9 cellular contexts compared by ENCODE assay signal in the genomic region with DNA sequence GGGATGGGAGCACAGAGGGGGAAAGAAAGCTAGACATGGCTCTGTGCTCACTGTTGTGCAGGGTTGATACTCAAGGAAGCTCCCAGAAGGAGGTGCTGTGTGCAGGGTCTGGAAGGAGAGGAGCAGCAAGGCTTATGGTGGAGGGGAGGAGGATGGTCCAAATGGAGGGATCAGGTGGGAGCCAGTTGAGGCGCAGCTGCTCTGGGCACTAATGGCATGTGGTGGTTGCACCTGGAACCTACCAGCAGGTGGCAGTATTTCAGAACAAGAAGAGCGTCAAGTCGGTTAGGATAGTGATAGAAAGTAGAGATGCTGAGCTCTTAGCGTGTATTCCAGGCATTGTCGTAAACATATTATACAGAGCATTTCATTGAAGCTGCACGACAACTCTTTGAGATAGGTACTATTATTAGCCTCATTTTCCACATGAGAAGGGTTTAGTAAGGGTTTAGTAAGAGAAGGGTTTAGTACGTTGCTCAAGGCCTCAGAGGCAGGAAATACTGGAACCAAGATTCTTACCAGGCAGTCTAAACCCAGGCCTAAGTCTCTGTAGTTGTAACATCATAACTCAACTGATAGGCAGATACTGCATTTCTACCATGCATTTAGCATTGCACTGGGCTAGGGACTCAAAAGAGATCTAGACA.
DNase-seq lines count a peak whose midpoint lies in the region; ATAC-seq, FAIRE-seq and TF ChIP-seq lines count a peak whose summit lies in the region.
"Had no signal": no experiment of that assay in that cellular context is flagged by ENCODE, and none has a peak within 500 bp of the region (broad histone marks: within the 10 kb centered on the region; RNA-seq: fewer than 3 reads in every experiment).

No MANE protein-coding gene starts in this region.

- TF ChIP-seq CTCF in A549 (IDR thresholded peaks at IDR 0.05) (peak; percentile 93), H1 (IDR thresholded peaks at IDR 0.05; ENCODE audit: control extremely low read depth in 1 of 3, insufficient read depth in 1 of 3, low read depth in 1 of 3, low read length in 3 of 3) (peak; percentile 76 to 97 (median 88))

- ATAC-seq in A549 (peak; percentile 78 to 94), GM18502 (IDR thresholded peaks at IDR 0.05; ENCODE audit: poor library complexity, unreplicated experiment) (peak; percentile 75), HG02981 (IDR thresholded peaks at IDR 0.05; ENCODE audit: unreplicated experiment) (peak; percentile 80)

- no peak overlapping the region for H3K56ac ChIP-seq in H1 (replicated peaks; ENCODE audit: insufficient read length, low read depth, low read length)
- no peak overlapping the region for H3K56ac ChIP-seq in mesendoderm (ENCODE audit: low read length)

- H2BK12ac ChIP-seq in H1 (ENCODE audit: low read depth, low read length) = no peak overlapping the region

- H3K14ac ChIP-seq in H1 (ENCODE audit: insufficient read length) = no peak overlapping the region

- H2AFZ ChIP-seq in H1 (ENCODE audit: low read length) = no peak overlapping the region

- H3K27ac Mint-ChIP-seq in activated CD4-positive, alpha-beta T cell treated with anti-CD3 and anti-CD28 coated beads, Interleukin-2, amount 10 ng/mL, durations not matched to agents 24 days and 14 days = no peak overlapping the region

- no peak overlapping the region for H3K9ac ChIP-seq in H1 (replicated peaks in 1 of 4; ENCODE audit: extremely low read depth in 1 of 4, low read depth in 3 of 4, low read length in 3 of 4)
- H3K9ac ChIP-seq in mesendoderm (ENCODE audit: low read length) = no peak overlapping the region

- H3K79me2 ChIP-seq in H1 (ENCODE audit: control insufficient read depth in 1 of 2, insufficient read depth in 2 of 2, low read length in 2 of 2) (no peaks in the 10 kb centered on the region), mesendoderm (ENCODE audit: control insufficient read depth, insufficient read depth, low read length) (no peaks in the 10 kb centered on the region)

- no peak overlapping the region for H4K91ac ChIP-seq in H1 (replicated peaks; ENCODE audit: insufficient read length, low read length)

- H4K8ac ChIP-seq in H1 (ENCODE audit: extremely low read depth, insufficient read depth, low read length) (no peak overlapping the region), mesendoderm (ENCODE audit: low read depth, low read length) (no peak overlapping the region)

- H3K4me1 ChIP-seq in A549 (peaks cover 6% of the 10 kb centered on the region; the same call in 1 of the 3 replicates), H1 (replicated peaks in 1 of 4; ENCODE audit: control insufficient read depth in 3 of 4, insufficient read depth in 4 of 4, low read length in 3 of 4) (no peaks in the 10 kb centered on the region), mesendoderm (ENCODE audit: control insufficient read depth, low read depth, low read length) (no peaks in the 10 kb centered on the region)

- peaks cover 10% of the 10 kb centered on the region; the same call in 2 of the 3 replicates for H3K9me3 ChIP-seq in A549
- no peaks in the 10 kb centered on the region for H3K9me3 ChIP-seq in H1 (ENCODE audit: insufficient read depth in 2 of 2, low read depth in 1 of 2, low read length in 1 of 2)

- H4K5ac ChIP-seq in H1 (ENCODE audit: insufficient read length, low read depth, low read length) (no peak overlapping the region), mesendoderm (ENCODE audit: low read length) (no peak overlapping the region)

- TF ChIP-seq RAD21 in A549 (conservative IDR thresholded peaks at IDR 0.05 in 1 of 2, IDR thresholded peaks at IDR 0.05 in 1 of 2) (peak; percentile 87 to 89), H1 (IDR thresholded peaks at IDR 0.05 in 1 of 2, conservative IDR thresholded peaks at IDR 0.05 in 1 of 2; ENCODE audit: low read depth in 2 of 2, low read length in 2 of 2) (peak; percentile 85 to 88)

- POLR2A ChIA-PET in A549 (lab: Yijun Ruan, JAX) = no interaction called here
- POLR2A ChIA-PET in H1 (lab: Charles Lee; ENCODE audit: partially characterized antibody) = interaction anchor here (1.5 kb wide), 1 partner anchor 10 kb away, joined by 4 read pairs; no protein-coding TSS in a partner anchor

- WGBS in A549 (ENCODE audit: missing lambda C conversion rate) = 29% methylated on average over 7 of the region's 7 CpGs
- 36% methylated on average over 7 of the region's 7 CpGs; no CpG with 5 or more reads in 1 of the 2 experiments for WGBS in H1 (ENCODE audit: extremely low coverage in 1 of 2, insufficient coverage in 1 of 2, insufficient read length in 1 of 2, insufficient replicate concordance in 2 of 2, low coverage in 1 of 2, low lambda C conversion rate in 2 of 2, missing lambda C conversion rate in 1 of 2), 2 experiments
- WGBS in mesendoderm (ENCODE audit: extremely low coverage, insufficient coverage, low lambda C conversion rate) = no CpG with 5 or more reads among the region's 7 CpGs

- no peaks in the 10 kb centered on the region for H4K20me1 ChIP-seq in H1 (replicated peaks in 1 of 2; ENCODE audit: control insufficient read depth in 1 of 2, insufficient read depth in 2 of 2, low read length in 2 of 2)

- H3K23me2 ChIP-seq in H1 (ENCODE audit: low read depth, low read length) = no peaks in the 10 kb centered on the region

- no peak overlapping the region for H2BK5ac ChIP-seq in H1 (ENCODE audit: low read depth, low read length)
- no peak overlapping the region for H2BK5ac ChIP-seq in mesendoderm (ENCODE audit: low read length)

- no peak overlapping the region for H2BK20ac ChIP-seq in H1 (ENCODE audit: low read length)

- H2AK5ac ChIP-seq in H1 (ENCODE audit: low read depth, low read length) (no peak overlapping the region), mesendoderm (ENCODE audit: low read length) (no peak overlapping the region)

- H3K27me3 ChIP-seq in H1 (replicated peaks in 1 of 4; ENCODE audit: control insufficient read depth in 3 of 4, extremely low read depth in 1 of 4, insufficient read depth in 3 of 4, low read length in 3 of 4) (no peaks in the 10 kb centered on the region), mesendoderm (ENCODE audit: insufficient read depth, low read length, poor library complexity) (no peaks in the 10 kb centered on the region)

- H3K9me3 Mint-ChIP-seq in activated CD4-positive, alpha-beta T cell treated with anti-CD3 and anti-CD28 coated beads, Interleukin-2, amount 10 ng/mL, durations not matched to agents 24 days and 14 days = no peaks in the 10 kb centered on the region

- DNase-seq in A549 (ENCODE audit: low read depth in 1 of 2, low spot score in 1 of 2) (peak; percentile 77 to 83), NCI-H446 treated with DMSO at 0.1 percent for 48 hours (lab: John Stamatoyannopoulos, UW) (peak; percentile 38), H1 (ENCODE audit: low read depth in 1 of 2, low spot score in 2 of 2) (peak; percentile 72 to 80), mesendoderm (peak; percentile 92)
- peak; percentile 84 for DNase-seq in activated CD4-positive, alpha-beta T cell treated with anti-CD3 and anti-CD28 coated beads, Interleukin-2, amount 10 ng/mL, durations not matched to agents 24 days and 14 days
- DNase-seq in stimulated activated CD8-positive, alpha-beta memory T cell treated with anti-CD3 and anti-CD28 coated beads, Interleukin-4, amount 100 ng/mL, for 48 hours = peak; percentile 71

- TF ChIP-seq POLR2A in A549 (IDR thresholded peaks at IDR 0.05; ENCODE audit: low read length) (no peak), H1 (IDR thresholded peaks at IDR 0.05; ENCODE audit: control extremely low read depth in 1 of 2, low read depth in 2 of 2, low read length in 2 of 2) (no peak)

- no peaks in the 10 kb centered on the region for H3K27me3 Mint-ChIP-seq in activated CD4-positive, alpha-beta T cell treated with anti-CD3 and anti-CD28 coated beads, Interleukin-2, amount 10 ng/mL, durations not matched to agents 24 days and 14 days

- no peak overlapping the region for H3K4ac ChIP-seq in H1 (replicated peaks; ENCODE audit: insufficient read length, low read depth, low read length)
- H3K4ac ChIP-seq in mesendoderm (ENCODE audit: low read depth, low read length) = no peak overlapping the region

- H3K4me2 ChIP-seq in A549 (no peak overlapping the region), H1 (ENCODE audit: insufficient read depth in 1 of 2, low read depth in 2 of 2, low read length in 2 of 2) (no peak overlapping the region), mesendoderm (ENCODE audit: low read length) (no peak overlapping the region)

- no peaks in the 10 kb centered on the region for H3K36me3 Mint-ChIP-seq in activated CD4-positive, alpha-beta T cell treated with anti-CD3 and anti-CD28 coated beads, Interleukin-2, amount 10 ng/mL, durations not matched to agents 24 days and 14 days (ENCODE audit: low read depth)

- H3K36me3 ChIP-seq in H1 (ENCODE audit: control insufficient read depth in 2 of 4, insufficient read depth in 4 of 4, low read length in 3 of 4) (no peaks in the 10 kb centered on the region), mesendoderm (ENCODE audit: control insufficient read depth, insufficient read depth, low read length) (no peaks in the 10 kb centered on the region)

- no peak overlapping the region for H3K23ac ChIP-seq in H1 (ENCODE audit: insufficient read length)
- no peak overlapping the region for H3K23ac ChIP-seq in mesendoderm (ENCODE audit: low read length)

- no peaks in the 10 kb centered on the region for H3K4me1 Mint-ChIP-seq in activated CD4-positive, alpha-beta T cell treated with anti-CD3 and anti-CD28 coated beads, Interleukin-2, amount 10 ng/mL, durations not matched to agents 24 days and 14 days

- H2BK15ac ChIP-seq in H1 (ENCODE audit: low read length) (no peak overlapping the region), mesendoderm (replicated peaks; ENCODE audit: low read depth) (no peak overlapping the region)

- no peak overlapping the region for H3K4me3 Mint-ChIP-seq in activated CD4-positive, alpha-beta T cell treated with anti-CD3 and anti-CD28 coated beads, Interleukin-2, amount 10 ng/mL, durations not matched to agents 24 days and 14 days

- H3K27ac ChIP-seq in A549 = no peak overlapping the region
- H3K27ac ChIP-seq in H1 (ENCODE audit: low read depth, low read length) = no peak overlapping the region
- H3K27ac ChIP-seq in mesendoderm (ENCODE audit: low read depth, low read length) = no peak overlapping the region

- no peaks in the 10 kb centered on the region for H3K79me1 ChIP-seq in H1 (ENCODE audit: low read depth, low read length)
- no peaks in the 10 kb centered on the region for H3K79me1 ChIP-seq in mesendoderm (ENCODE audit: low read length)

- H2BK120ac ChIP-seq in H1 (replicated peaks; ENCODE audit: low read depth, low read length) (no peak overlapping the region), mesendoderm (ENCODE audit: low read depth, low read length) (no peak overlapping the region)

- TF ChIP-seq EP300 in A549 (IDR thresholded peaks at IDR 0.05) (no peak), H1 (IDR thresholded peaks at IDR 0.05; ENCODE audit: borderline replicate concordance in 1 of 2, low read depth in 2 of 2, low read length in 2 of 2) (no peak)

- no peak for FAIRE-seq in A549 (lab: Jason Lieb, UNC)
- peak; percentile 77 for FAIRE-seq in H1 (lab: Jason Lieb, UNC)

- intact Hi-C loops in activated CD4-positive, alpha-beta T cell treated with anti-CD3 and anti-CD28 coated beads, Interleukin-2, amount 10 ng/mL, durations not matched to agents 24 days and 14 days (cut with micrococcal nuclease) = loop anchor here (1.0 to 2.0 kb wide), 3 partner anchors 226 to 821 kb away; no protein-coding TSS in a partner anchor

- no peak overlapping the region for H3K4me3 ChIP-seq in A549
- H3K4me3 ChIP-seq in H1 (ENCODE audit: extremely low read depth in 1 of 4, insufficient read depth in 2 of 4, low read depth in 3 of 4, low read length in 4 of 4) = no peak overlapping the region
- H3K4me3 ChIP-seq in mesendoderm (ENCODE audit: low read length) = no peak overlapping the region
- H3K4me3 ChIP-seq: skin epidermis had no signal

- H3K18ac ChIP-seq in H1 (ENCODE audit: extremely low read depth, low read length) (no peak overlapping the region), mesendoderm (ENCODE audit: low read length) (no peak overlapping the region)

- CTCF ChIA-PET in A549 (lab: Yijun Ruan, JAX) (interaction anchor here (0.6 to 8.6 kb wide), 66 partner anchors 8 to 1263 kb away, joined by 3 to 159 read pairs (median 4); no protein-coding TSS in a partner anchor), H1 (lab: Charles Lee; ENCODE audit: partially characterized antibody) (interaction anchor here (0.6 to 8.1 kb wide), 69 partner anchors 9 to 656 kb away, joined by 3 to 115 read pairs (median 4); a partner anchor contains a TSS)

Comparison
In these comparisons a context has a peak if more than half of its experiments do, and no peak if none do; other contexts are left out.
1. DNase-seq: peak in every context shown above with its lines; median percentile 92 in mesendoderm; 84 in activated CD4-positive, alpha-beta T cell treated with anti-CD3 and anti-CD28 coated beads, Interleukin-2, amount 10 ng/mL, durations not matched to agents 24 days and 14 days; 80 in A549; 76 in H1; 71 in stimulated activated CD8-positive, alpha-beta memory T cell treated with anti-CD3 and anti-CD28 coated beads, Interleukin-4, amount 100 ng/mL, for 48 hours; 38 in NCI-H446 treated with DMSO at 0.1 percent for 48 hours.